Comparison of ENCODE assay signal across 8 cellular contexts in genomic region chr18:2657788-2658458, GRCh38. TPM values are rescaled to one million over a fixed set of nuclear protein-coding genes. Genes with fewer than 3 reads are reported as not detected.
DNase-seq lines count a peak whose midpoint lies in the region; ATAC-seq and TF ChIP-seq lines count a peak whose summit lies in the region.

No MANE protein-coding gene starts in this region.

- in situ Hi-C loops in Caki2 (cut with HindIII; ENCODE audit: low pct_unique_long_range_greater_than_20kb, low sequenced_read_pairs): no loop called here

- H3K9ac ChIP-seq in stomach smooth muscle (ENCODE audit: low read length in 2 of 2): peak overlapping the region in 1 of 2 donors; percentile 33

- H3K9me3 Mint-ChIP-seq in IgD-negative memory B cell (peaks cover 0 to 2% (median 0%) of the 10 kb centered on the region in 3 donors), immature natural killer cell (no peaks in the 10 kb centered on the region), endothelial cell (ENCODE audit: unreplicated experiment) (no peaks in the 10 kb centered on the region)
- peaks cover 4% of the 10 kb centered on the region for H3K9me3 Mint-ChIP-seq in activated CD8-positive, alpha-beta T cell treated with anti-CD3 and anti-CD28 coated beads, Interleukin-2, amount 10 ng/mL, durations not matched to agents 7 days and 5 days (ENCODE audit: insufficient read depth)

- no peak overlapping the region for H3K27ac ChIP-seq in stomach smooth muscle (ENCODE audit: low read length)

- no peaks in the 10 kb centered on the region for H3K27me3 ChIP-seq in stomach smooth muscle (ENCODE audit: control insufficient read depth in 1 of 2, insufficient read depth in 2 of 2, low read length in 2 of 2)

- CTCF ChIA-PET in activated CD8-positive, alpha-beta T cell treated with anti-CD3 and anti-CD28 coated beads, Interleukin-2, amount 10 ng/mL, durations not matched to agents 7 days and 5 days (lab: Charles Lee): interaction anchor here (0.8 to 4.4 kb wide), 5 partner anchors 21 to 83 kb away, joined by 3 to 33 read pairs (median 5); no protein-coding TSS in a partner anchor

- H3K27me3 Mint-ChIP-seq in IgD-negative memory B cell: no peaks in the 10 kb centered on the region
- H3K27me3 Mint-ChIP-seq in activated CD8-positive, alpha-beta T cell treated with anti-CD3 and anti-CD28 coated beads, Interleukin-2, amount 10 ng/mL, durations not matched to agents 7 days and 5 days (ENCODE audit: low read depth): no peaks in the 10 kb centered on the region
- peaks cover 8 to 23% (median 15%) of the 10 kb centered on the region in 3 donors for H3K27me3 Mint-ChIP-seq in immature natural killer cell (ENCODE audit: low read depth in 3 of 3)
- H3K27me3 Mint-ChIP-seq in endothelial cell (ENCODE audit: unreplicated experiment): peaks cover 9% of the 10 kb centered on the region

- H3K27ac Mint-ChIP-seq in IgD-negative memory B cell (peak overlapping the region; percentile 73 to 98 (median 98)), immature natural killer cell (peak overlapping the region; percentile 80 to 98 (median 86)), endothelial cell (ENCODE audit: unreplicated experiment) (no peak overlapping the region)
- H3K27ac Mint-ChIP-seq in activated CD8-positive, alpha-beta T cell treated with anti-CD3 and anti-CD28 coated beads, Interleukin-2, amount 10 ng/mL, durations not matched to agents 7 days and 5 days: peak overlapping the region; percentile 84

- peaks cover 11% of the 10 kb centered on the region for H3K4me1 ChIP-seq in stomach smooth muscle (ENCODE audit: control insufficient read depth, insufficient read depth, low read length)

- no peaks in the 10 kb centered on the region for H3K36me3 ChIP-seq in stomach smooth muscle (ENCODE audit: control insufficient read depth in 2 of 2, insufficient read depth in 2 of 2, low read length in 2 of 2)

- POLR2A ChIA-PET in activated CD8-positive, alpha-beta T cell treated with anti-CD3 and anti-CD28 coated beads, Interleukin-2, amount 10 ng/mL, durations not matched to agents 7 days and 5 days (lab: Charles Lee): interaction anchor here (0.7 to 5.9 kb wide), 4 partner anchors 17 to 313 kb away, joined by 3 to 295 read pairs (median 38); no protein-coding TSS in a partner anchor

- no peaks in the 10 kb centered on the region for H3K9me3 ChIP-seq in stomach smooth muscle (ENCODE audit: control insufficient read depth in 2 of 2, low read length in 2 of 2)

- no peak for ATAC-seq in activated CD8-positive, alpha-beta T cell treated with anti-CD3 and anti-CD28 coated beads, Interleukin-2, amount 10 ng/mL, durations not matched to agents 7 days and 5 days

- H3K4me3 Mint-ChIP-seq in IgD-negative memory B cell (peak overlapping the region; percentile 93 to 99 (median 96)), immature natural killer cell (peak overlapping the region; percentile 84 to 97 (median 91)), endothelial cell (ENCODE audit: unreplicated experiment) (no peak overlapping the region)
- H3K4me3 Mint-ChIP-seq in activated CD8-positive, alpha-beta T cell treated with anti-CD3 and anti-CD28 coated beads, Interleukin-2, amount 10 ng/mL, durations not matched to agents 7 days and 5 days: peak overlapping the region; percentile 92

- DNase-seq in Caki2 (ENCODE audit: low read depth): peak; percentile 62
- DNase-seq in activated CD8-positive, alpha-beta T cell treated with anti-CD3 and anti-CD28 coated beads, Interleukin-2, amount 10 ng/mL, durations not matched to agents 7 days and 5 days: no peak
- no peak for DNase-seq in immature natural killer cell
- no peak for DNase-seq in midbrain (lab: John Stamatoyannopoulos, UW)
- DNase-seq in endothelial cell (ENCODE audit: low spot score): no peak
- DNase-seq in anterior cingulate cortex (lab: John Stamatoyannopoulos, UW): no peak

- H3K36me3 Mint-ChIP-seq in IgD-negative memory B cell (peaks cover 11% of the 10 kb centered on the region), immature natural killer cell (peaks cover 3 to 4% (median 4%) of the 10 kb centered on the region in 3 donors), endothelial cell (ENCODE audit: low read depth, unreplicated experiment) (peaks cover 11% of the 10 kb centered on the region)
- H3K36me3 Mint-ChIP-seq in activated CD8-positive, alpha-beta T cell treated with anti-CD3 and anti-CD28 coated beads, Interleukin-2, amount 10 ng/mL, durations not matched to agents 7 days and 5 days (ENCODE audit: low read depth): peaks cover 42% of the 10 kb centered on the region

- no peak for TF ChIP-seq CTCF in endothelial cell (IDR thresholded peaks at IDR 0.05; ENCODE audit: unreplicated experiment)

- H3K4me3 ChIP-seq in stomach smooth muscle (ENCODE audit: low read length in 2 of 2): peak overlapping the region; percentile 7 to 93

- H3K4me1 Mint-ChIP-seq in IgD-negative memory B cell (peaks cover 32 to 44% (median 38%) of the 10 kb centered on the region in 3 donors), immature natural killer cell (peaks cover 54 to 68% of the 10 kb centered on the region in 2 donors), endothelial cell (ENCODE audit: unreplicated experiment) (peaks cover 20% of the 10 kb centered on the region)
- H3K4me1 Mint-ChIP-seq in activated CD8-positive, alpha-beta T cell treated with anti-CD3 and anti-CD28 coated beads, Interleukin-2, amount 10 ng/mL, durations not matched to agents 7 days and 5 days (ENCODE audit: low read depth): peaks cover 46% of the 10 kb centered on the region

RNA-seq across cellular contexts. Expression of gene SMCHD1, which starts 2.4 kb away (rescaled TPM):
- total RNA-seq in Caki2 (2014; rRNA removed; shearing (Covaris generic); ENCODE audit: low replicate concordance): 11.6 and 31.6 TPM in 2 replicates
- polyA plus RNA-seq in IgD-negative memory B cell (54.0 TPM), immature natural killer cell (10 to 100 TPM; 13.9 to 31.0 (median 17.8) TPM)
- 100 to 1,000 TPM; 137 to 142 TPM for total RNA-seq in activated CD8-positive, alpha-beta T cell treated with anti-CD3 and anti-CD28 coated beads, Interleukin-2, amount 10 ng/mL, durations not matched to agents 7 days and 5 days
- 28.3 TPM for total RNA-seq in endothelial cell (ENCODE audit: unreplicated experiment)
